Comparison of ENCODE assay signal across 8 cellular contexts in the genomic region with DNA sequence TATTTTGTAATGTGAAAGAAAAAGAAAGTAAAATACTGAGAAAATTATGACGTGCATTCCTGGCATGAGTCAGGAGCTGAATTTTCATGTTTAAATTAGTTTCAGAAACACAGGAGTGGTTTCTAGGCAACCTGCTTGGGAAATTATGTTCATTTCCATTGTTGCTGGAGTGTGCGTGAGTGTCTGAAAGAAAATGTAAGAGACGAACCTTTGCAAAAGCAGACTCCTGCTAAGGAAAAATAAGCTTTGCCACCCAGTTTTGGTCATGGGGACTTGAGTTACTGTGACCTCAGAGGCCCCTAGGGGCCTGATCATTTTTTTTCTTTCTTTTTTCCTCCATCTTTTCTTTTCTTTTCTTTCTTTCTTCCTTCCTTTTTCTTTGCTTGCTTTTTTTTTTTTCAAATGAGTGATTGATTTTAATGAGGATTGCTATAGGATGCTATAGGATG. TPM values are rescaled to one million over a fixed set of nuclear protein-coding genes. Genes with fewer than 3 reads are reported as not detected.
A peak's percentile ranks its signal among the peaks of the same experiment; 100 is the strongest.
DNase-seq lines count a peak whose midpoint lies in the region; ATAC-seq and TF ChIP-seq lines count a peak whose summit lies in the region.

No MANE protein-coding gene starts in this region.

- no peak for TF ChIP-seq POLR2A in testis (IDR thresholded peaks at IDR 0.05)

- H3K36me3 ChIP-seq in Panc1 (ENCODE audit: control insufficient read depth, insufficient read depth, low read length): no peaks in the 10 kb centered on the region
- H3K36me3 ChIP-seq in testis (ENCODE audit: low read depth, missing control alignments): no peaks in the 10 kb centered on the region

- H3K4me3 ChIP-seq in Panc1 (ENCODE audit: low read depth in 2 of 2, low read length in 2 of 2) (peak overlapping the region; percentile 25 to 46; a peak in 3 of 4 replicates), coronary artery (peak overlapping the region; percentile 56), testis (no peak overlapping the region)

- no TSS peak for BruUV-seq in Panc1 (replicated peaks; lab: Mats Ljungman, UMichigan)

- WGBS in testis, 2 donors: 19 to 30% methylated on average over 3 of the region's 3 CpGs

- no peaks in the 10 kb centered on the region for H3K9me3 Mint-ChIP-seq in nephron progenitor cell

- in situ Hi-C loops in Panc1 (cut with HindIII; ENCODE audit: low pct_unique_long_range_greater_than_20kb, low sequenced_read_pairs): no loop called here

- no peaks in the 10 kb centered on the region for H3K27me3 ChIP-seq in Panc1 (ENCODE audit: control insufficient read depth, insufficient read depth, low read length)
- no peaks in the 10 kb centered on the region for H3K27me3 ChIP-seq in testis

- peak; percentile 34 for ATAC-seq in GM18907 (IDR thresholded peaks at IDR 0.05; ENCODE audit: unreplicated experiment)
- ATAC-seq in Panc1: peak; percentile 23; the same call in 1 of the 2 replicates

- H3K9me3 ChIP-seq in Panc1 (ENCODE audit: control insufficient read depth, insufficient read depth, low read depth, low read length) (no peaks in the 10 kb centered on the region), testis (no peaks in the 10 kb centered on the region)

- DNase-seq in Panc1 (ENCODE audit: low read depth, low spot score) (no peak), coronary artery (ENCODE audit: low spot score) (no peak), nephron progenitor cell (no peak), NCI-H2227 treated with DMSO at 0.1 percent for 48 hours (lab: John Stamatoyannopoulos, UW) (no peak), NCI-H774 (lab: John Stamatoyannopoulos, UW) (no peak), testis (no peak)

- peak overlapping the region; percentile 41 for H3K27ac ChIP-seq in 22Rv1
- H3K27ac ChIP-seq in Panc1 (ENCODE audit: low read length): peak overlapping the region; percentile 88
- peak overlapping the region; percentile 17 to 69 for H3K27ac ChIP-seq in coronary artery
- no peak overlapping the region for H3K27ac ChIP-seq in testis

- H3K4me3 Mint-ChIP-seq in nephron progenitor cell: no peak overlapping the region

- H3K27me3 Mint-ChIP-seq in nephron progenitor cell (ENCODE audit: low read depth, poor library complexity): no peaks in the 10 kb centered on the region

- CTCF ChIA-PET in Panc1 (lab: Charles Lee): interaction anchor here (0.6 to 1.3 kb wide), 3 partner anchors 9 to 261 kb away, joined by 4 to 18 read pairs (median 7); no protein-coding TSS in a partner anchor

- peaks cover 45% of the 10 kb centered on the region for H3K4me1 Mint-ChIP-seq in nephron progenitor cell

- TF ChIP-seq CTCF in 22Rv1 (IDR thresholded peaks at IDR 0.05): no peak
- TF ChIP-seq CTCF in Panc1 (IDR thresholded peaks at IDR 0.05): no peak
- TF ChIP-seq CTCF in coronary artery (IDR thresholded peaks at IDR 0.05): no peak
- no peak for TF ChIP-seq CTCF in nephron progenitor cell (IDR thresholded peaks at IDR 0.05)
- no peak for TF ChIP-seq CTCF in testis (IDR thresholded peaks at IDR 0.05)

- peaks cover 10% of the 10 kb centered on the region for H3K4me1 ChIP-seq in Panc1 (ENCODE audit: control insufficient read depth, insufficient read depth, low read length)
- H3K4me1 ChIP-seq in testis: no peaks in the 10 kb centered on the region

- intact Hi-C loops in Panc1 (cut with micrococcal nuclease; ENCODE audit: unreplicated experiment) (loop anchor here (10.0 kb wide), 1 partner anchor 262 kb away; a partner anchor contains a TSS), testis (cut with DNase I; ENCODE audit: low total_unique reads) (no loop called here)

- peak overlapping the region; percentile 41 for H3K27ac Mint-ChIP-seq in nephron progenitor cell

- H3K36me3 Mint-ChIP-seq in nephron progenitor cell (ENCODE audit: low read depth): no peaks in the 10 kb centered on the region

- POLR2A ChIA-PET in Panc1 (lab: Charles Lee): interaction anchor here (0.5 kb wide), 1 partner anchor 163 kb away, joined by 3 read pairs; no protein-coding TSS in a partner anchor

RNA-seq across cellular contexts. Expression of a gene that starts 18.8 kb away (rescaled TPM):
- total RNA-seq in Panc1 (2021; ENCODE audit: unreplicated experiment): not detected
- polyA plus RNA-seq in Panc1 (2012; ENCODE audit: insufficient read length): not detected
- under 1 TPM; 0.16 to 0.50 TPM for total RNA-seq in testis
- polyA plus RNA-seq in testis (ENCODE audit: insufficient read depth, low read depth, low replicate concordance): 0.13 TPM

Comparison
In these comparisons a context has a peak if more than half of its experiments do, and no peak if none do; other contexts are left out.
1. H3K27ac ChIP-seq: peak in 22Rv1 (single experiment), Panc1 (single experiment) and coronary artery (2 of 2); none in testis (0 of 2).
2. H3K4me3 ChIP-seq: peak in Panc1 (2 of 2) and coronary artery (single experiment); none in testis (0 of 2).